ENCODE assay signal across 8 cellular contexts in the genomic region with DNA sequence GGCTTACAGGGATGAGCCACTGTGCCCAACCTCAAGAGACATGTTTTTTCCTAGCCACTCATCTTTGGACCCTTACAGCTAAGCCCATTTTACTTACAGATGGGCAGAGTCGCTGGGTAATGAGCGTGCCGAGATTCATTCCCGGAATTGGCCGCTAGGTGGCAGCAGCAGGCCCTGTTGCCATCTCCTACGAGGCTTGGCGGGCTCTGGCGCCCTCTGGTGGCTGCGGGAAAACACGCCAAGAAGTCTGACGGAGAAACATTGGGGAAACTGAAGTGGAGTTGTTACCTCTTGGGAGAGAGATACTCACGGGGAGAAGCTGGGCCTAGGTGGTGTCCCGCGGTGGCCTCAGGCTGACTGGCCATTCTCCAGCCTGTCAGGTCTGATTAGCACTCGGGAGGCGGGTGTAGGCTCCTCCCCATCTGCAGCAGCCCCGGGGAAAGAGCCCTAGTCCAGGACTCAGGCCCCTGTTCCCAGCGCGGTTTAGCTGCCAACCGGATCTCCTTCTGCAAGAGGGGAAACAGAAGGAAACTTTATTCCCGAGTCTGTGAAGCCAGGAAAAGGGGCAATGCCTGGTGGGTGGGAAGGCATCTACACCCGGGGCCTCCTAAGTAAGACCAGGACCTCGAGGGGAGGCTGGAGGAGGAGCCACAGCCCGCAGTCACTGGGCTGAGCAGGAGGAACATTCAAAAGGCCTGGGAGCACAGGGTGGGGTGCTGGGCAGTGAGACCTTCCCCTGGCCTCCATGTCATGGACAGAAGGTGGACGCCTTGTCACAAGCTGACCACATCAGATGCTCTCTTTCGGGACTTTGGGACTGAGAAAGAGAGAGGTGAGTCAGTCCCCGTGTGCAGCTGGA. TPM values are rescaled to one million over a fixed set of nuclear protein-coding genes. Genes with fewer than 3 reads are reported as not detected.
DNase-seq lines count a peak whose midpoint lies in the region; ATAC-seq and TF ChIP-seq lines count a peak whose summit lies in the region.

No MANE protein-coding gene starts in this region.

- TF ChIP-seq CTCF in GM12865 (IDR thresholded peaks at IDR 0.05; ENCODE audit: insufficient read depth, low read depth, low read length, missing control alignments) (peak; percentile 100), lung (IDR thresholded peaks at IDR 0.05; ENCODE audit: control extremely low read depth, extremely low read depth) (peak; percentile 100)

- peak overlapping the region; percentile 50 for H3K27ac ChIP-seq in ectodermal cell (ENCODE audit: insufficient read depth, low read depth, low read length, poor library complexity, severe bottlenecking)
- H3K27ac ChIP-seq in lung (ENCODE audit: low read depth in 1 of 2, low read length in 1 of 2), result no peak overlapping the region

- no peaks in the 10 kb centered on the region for H3K9me3 ChIP-seq in ectodermal cell (ENCODE audit: control insufficient read depth, low read length)
- no peaks in the 10 kb centered on the region for H3K9me3 ChIP-seq in lung (ENCODE audit: control insufficient read depth in 2 of 2, insufficient read depth in 1 of 2, low read length in 1 of 2)

- DNase-seq in GM12865 (ENCODE audit: low read depth) (peak; percentile 95), HUDEP-2 (lab: John Stamatoyannopoulos, UW; ENCODE audit: unreplicated experiment in 76 of 76) (peak in 75 of 76 experiments; percentile 27 to 98 (median 87)), NOMO-1 (lab: John Stamatoyannopoulos, UW; ENCODE audit: unreplicated experiment in 2 of 2) (peak; percentile 75 to 80), lung (ENCODE audit: low spot score) (peak; percentile 95)
- peak; percentile 98 for DNase-seq in activated CD8-positive, alpha-beta T cell treated with anti-CD3 and anti-CD28 coated beads, Interleukin-2, amount 10 ng/mL, durations not matched to agents 7 days and 5 days
- DNase-seq in stimulated activated CD8-positive, alpha-beta memory T cell treated with anti-CD3 and anti-CD28 coated beads, Interleukin-12 subunit alpha, Interleukin-12 subunit beta, amount 100 ng/mL, for 1 hour (ENCODE audit: low read depth), result peak; percentile 95

- ATAC-seq in activated CD8-positive, alpha-beta T cell treated with anti-CD3 and anti-CD28 coated beads, Interleukin-2, amount 10 ng/mL, durations not matched to agents 7 days and 5 days, result peak; percentile 90
- ATAC-seq in lung (ENCODE audit: insufficient read depth, low FRiP score) (peak; percentile 77), GM18520 (IDR thresholded peaks at IDR 0.05; ENCODE audit: unreplicated experiment) (no peak)

- H3K9me3 Mint-ChIP-seq in activated CD8-positive, alpha-beta T cell treated with anti-CD3 and anti-CD28 coated beads, Interleukin-2, amount 10 ng/mL, durations not matched to agents 7 days and 5 days (ENCODE audit: insufficient read depth), result no peaks in the 10 kb centered on the region

- H3K4me1 ChIP-seq in ectodermal cell (ENCODE audit: control insufficient read depth, insufficient read depth, low read length) (peaks cover 8% of the 10 kb centered on the region), lung (ENCODE audit: control insufficient read depth in 2 of 2, insufficient read depth in 2 of 2, low read length in 2 of 2) (no peaks in the 10 kb centered on the region)

- POLR2A ChIA-PET in activated CD8-positive, alpha-beta T cell treated with anti-CD3 and anti-CD28 coated beads, Interleukin-2, amount 10 ng/mL, durations not matched to agents 7 days and 5 days (lab: Charles Lee), result interaction anchor here (0.7 kb wide), 1 partner anchor 148 kb away, joined by 3 read pairs; no protein-coding TSS in a partner anchor

- peaks cover 10% of the 10 kb centered on the region for H3K36me3 ChIP-seq in ectodermal cell (ENCODE audit: control insufficient read depth, insufficient read depth, low read length)
- H3K36me3 ChIP-seq in lung (ENCODE audit: control insufficient read depth in 2 of 2, insufficient read depth in 2 of 2, low read length in 2 of 2), result peaks cover 0 to 27% of the 10 kb centered on the region in 2 donors

- H3K27me3 ChIP-seq in ectodermal cell (ENCODE audit: control insufficient read depth, insufficient read depth, low read length, poor library complexity, severe bottlenecking) (no peaks in the 10 kb centered on the region), lung (ENCODE audit: control insufficient read depth, insufficient read depth) (no peaks in the 10 kb centered on the region)

- WGBS in ectodermal cell, 2 experiments, result 19 to 20% methylated on average over 27 of the region's 27 CpGs
- WGBS in lung, 2 donors, result 13% methylated on average over 27 of the region's 27 CpGs

- H3K4me1 Mint-ChIP-seq in activated CD8-positive, alpha-beta T cell treated with anti-CD3 and anti-CD28 coated beads, Interleukin-2, amount 10 ng/mL, durations not matched to agents 7 days and 5 days (ENCODE audit: low read depth), result peaks cover 10% of the 10 kb centered on the region

- no peaks in the 10 kb centered on the region for H3K27me3 Mint-ChIP-seq in activated CD8-positive, alpha-beta T cell treated with anti-CD3 and anti-CD28 coated beads, Interleukin-2, amount 10 ng/mL, durations not matched to agents 7 days and 5 days (ENCODE audit: low read depth)

- no peak overlapping the region for H3K4me3 Mint-ChIP-seq in activated CD8-positive, alpha-beta T cell treated with anti-CD3 and anti-CD28 coated beads, Interleukin-2, amount 10 ng/mL, durations not matched to agents 7 days and 5 days

- no peak overlapping the region for H3K27ac Mint-ChIP-seq in activated CD8-positive, alpha-beta T cell treated with anti-CD3 and anti-CD28 coated beads, Interleukin-2, amount 10 ng/mL, durations not matched to agents 7 days and 5 days

- no peak overlapping the region for H3K4me3 ChIP-seq in GM12865 (ENCODE audit: low read depth, low read length)
- no peak overlapping the region for H3K4me3 ChIP-seq in ectodermal cell (ENCODE audit: insufficient read depth, low read depth, low read length)
- H3K4me3 ChIP-seq in lung, result no peak overlapping the region

- CTCF ChIA-PET in activated CD8-positive, alpha-beta T cell treated with anti-CD3 and anti-CD28 coated beads, Interleukin-2, amount 10 ng/mL, durations not matched to agents 7 days and 5 days (lab: Charles Lee), result interaction anchor here (0.6 to 2.8 kb wide), 57 partner anchors 10 to 236 kb away, joined by 3 to 42 read pairs (median 4); a partner anchor contains a TSS

- peaks cover 6% of the 10 kb centered on the region for H3K36me3 Mint-ChIP-seq in activated CD8-positive, alpha-beta T cell treated with anti-CD3 and anti-CD28 coated beads, Interleukin-2, amount 10 ng/mL, durations not matched to agents 7 days and 5 days (ENCODE audit: low read depth)

RNA-seq across cellular contexts. Expression of a gene that starts 9.7 kb away (rescaled TPM):
- 10 to 100 TPM; 51.8 to 57.7 TPM for total RNA-seq in activated CD8-positive, alpha-beta T cell treated with anti-CD3 and anti-CD28 coated beads, Interleukin-2, amount 10 ng/mL, durations not matched to agents 7 days and 5 days
- polyA plus RNA-seq in ectodermal cell (2013, experiment 1 of 4), result 48.7 TPM
- polyA plus RNA-seq in ectodermal cell (2013, experiment 2 of 4), result 48.7 TPM
- 35.3 TPM for polyA plus RNA-seq in ectodermal cell (2013, experiment 3 of 4)
- polyA plus RNA-seq in ectodermal cell (2013, experiment 4 of 4), result 41.3 TPM
- total RNA-seq in lung, result 10 to 100 TPM; 42.0 to 66.8 TPM
- 10 to 100 TPM; 49.9 to 59.5 TPM for polyA plus RNA-seq in lung

RNA-seq across cellular contexts. Expression of a gene that starts 31.4 kb away (rescaled TPM):
- total RNA-seq in activated CD8-positive, alpha-beta T cell treated with anti-CD3 and anti-CD28 coated beads, Interleukin-2, amount 10 ng/mL, durations not matched to agents 7 days and 5 days, result not detected
- polyA plus RNA-seq in ectodermal cell (2013, experiment 1 of 4), result not detected
- polyA plus RNA-seq in ectodermal cell (2013, experiment 2 of 4), result not detected
- not detected for polyA plus RNA-seq in ectodermal cell (2013, experiment 3 of 4)
- polyA plus RNA-seq in ectodermal cell (2013, experiment 4 of 4), result not detected
- 100 to 1,000 TPM; 114 to 281 TPM for total RNA-seq in lung
- 100 to 1,000 TPM; 309 to 842 TPM for polyA plus RNA-seq in lung

RNA-seq across cellular contexts. Expression of a gene that starts 42.2 kb away (rescaled TPM):
- total RNA-seq in activated CD8-positive, alpha-beta T cell treated with anti-CD3 and anti-CD28 coated beads, Interleukin-2, amount 10 ng/mL, durations not matched to agents 7 days and 5 days, result 100 to 1,000 TPM in 1 of 2 experiments, 10 to 100 TPM in 1; 94.3 to 105 TPM
- 93.9 TPM for polyA plus RNA-seq in ectodermal cell (2013, experiment 1 of 4)
- 86.0 TPM for polyA plus RNA-seq in ectodermal cell (2013, experiment 2 of 4)
- polyA plus RNA-seq in ectodermal cell (2013, experiment 3 of 4), result 114 TPM
- polyA plus RNA-seq in ectodermal cell (2013, experiment 4 of 4), result 123 TPM
- 10 to 100 TPM; 19.2 to 56.4 TPM for total RNA-seq in lung
- 100 to 1,000 TPM in 1 of 2 donors, 10 to 100 TPM in 1; 66.7 to 138 TPM for polyA plus RNA-seq in lung

RNA-seq across cellular contexts. Expression of a gene that starts 49.8 kb away (rescaled TPM):
- 10 to 100 TPM; 17.2 to 19.2 TPM for total RNA-seq in activated CD8-positive, alpha-beta T cell treated with anti-CD3 and anti-CD28 coated beads, Interleukin-2, amount 10 ng/mL, durations not matched to agents 7 days and 5 days
- 10.5 TPM for polyA plus RNA-seq in ectodermal cell (2013, experiment 1 of 4)
- polyA plus RNA-seq in ectodermal cell (2013, experiment 2 of 4), result 9.7 TPM
- polyA plus RNA-seq in ectodermal cell (2013, experiment 3 of 4), result 7.8 TPM
- polyA plus RNA-seq in ectodermal cell (2013, experiment 4 of 4), result 7.4 TPM
- 10 to 100 TPM; 21.2 to 32.6 TPM for total RNA-seq in lung
- polyA plus RNA-seq in lung, result 10 to 100 TPM; 10.5 to 27.9 TPM

RNA-seq across cellular contexts. Expression of a gene that starts 50.7 kb away (rescaled TPM):
- 10 to 100 TPM; 13.3 to 15.4 TPM for total RNA-seq in activated CD8-positive, alpha-beta T cell treated with anti-CD3 and anti-CD28 coated beads, Interleukin-2, amount 10 ng/mL, durations not matched to agents 7 days and 5 days
- 13.7 TPM for polyA plus RNA-seq in ectodermal cell (2013, experiment 1 of 4)
- 8.9 TPM for polyA plus RNA-seq in ectodermal cell (2013, experiment 2 of 4)
- polyA plus RNA-seq in ectodermal cell (2013, experiment 3 of 4), result 10.0 TPM
- 10.9 TPM for polyA plus RNA-seq in ectodermal cell (2013, experiment 4 of 4)
- 1 to 10 TPM; 7.2 to 9.4 TPM for total RNA-seq in lung
- 1 to 10 TPM; 8.2 to 9.4 TPM for polyA plus RNA-seq in lung

Comparison
In these comparisons a context has a peak if more than half of its experiments do, and no peak if none do; other contexts are left out.
1. RNA of a gene that starts 31.4 kb away (total RNA-seq): 114 to 281 TPM in lung; not detected in activated CD8-positive, alpha-beta T cell treated with anti-CD3 and anti-CD28 coated beads, Interleukin-2, amount 10 ng/mL, durations not matched to agents 7 days and 5 days; every median in the first group is over 100 times any median in the second.
2. Peak in every context shown above with its lines, with median percentiles within 50 percentile points of each other: DNase-seq.